ENCODE assay signal across 12 cellular contexts in genomic region chr18:72720116-72720515, GRCh38.
DNase-seq lines count a peak whose midpoint lies in the region; ATAC-seq and TF ChIP-seq lines count a peak whose summit lies in the region.
"Had no signal": no experiment of that assay in that cellular context is flagged by ENCODE, and none has a peak within 500 bp of the region (broad histone marks: within the 10 kb centered on the region; RNA-seq: fewer than 3 reads in every experiment).

No MANE protein-coding gene starts in this region.

- ATAC-seq in foreskin keratinocyte (peak; percentile 69), SK-N-SH treated with all-trans-retinoic acid at 6 μM for 48 hours (no peak)

- no peak for TF ChIP-seq EP300 in tibial nerve (IDR thresholded peaks at IDR 0.05)

- H3K9me3 ChIP-seq in tibial nerve (no peaks in the 10 kb centered on the region), neural progenitor cell (ENCODE audit: low read depth) (no peaks in the 10 kb centered on the region), ascending aorta (no peaks in the 10 kb centered on the region)
- H3K9me3 ChIP-seq: Caco-2 had no signal

- TF ChIP-seq CTCF in foreskin keratinocyte (conservative IDR thresholded peaks at IDR 0.05), result no peak
- TF ChIP-seq CTCF in tibial nerve (IDR thresholded peaks at IDR 0.05), result no peak
- TF ChIP-seq CTCF in neural progenitor cell (IDR thresholded peaks at IDR 0.05), result no peak
- TF ChIP-seq CTCF in ascending aorta (IDR thresholded peaks at IDR 0.05), result no peak

- H3K27me3 ChIP-seq in foreskin keratinocyte (no peaks in the 10 kb centered on the region), tibial nerve (no peaks in the 10 kb centered on the region), neural progenitor cell (no peaks in the 10 kb centered on the region), ascending aorta (no peaks in the 10 kb centered on the region)

- no peak overlapping the region for H3K9ac ChIP-seq in neural progenitor cell

- H3K27ac Mint-ChIP-seq in neural progenitor cell, result no peak overlapping the region
- H3K27ac Mint-ChIP-seq: CD14-positive monocyte, HFFc6 had no signal

- no peaks in the 10 kb centered on the region for H4K20me1 ChIP-seq in neural progenitor cell (ENCODE audit: low read depth)

- no peaks in the 10 kb centered on the region for H3K4me1 Mint-ChIP-seq in neural progenitor cell
- H3K4me1 Mint-ChIP-seq: CD14-positive monocyte; CD8-positive, alpha-beta memory T cell had no signal

- H3F3A ChIP-seq in neural progenitor cell (ENCODE audit: low read depth), result no peaks in the 10 kb centered on the region

- H2AFZ ChIP-seq in neural progenitor cell (replicated peaks), result no peak overlapping the region

- no peaks in the 10 kb centered on the region for H3K9me3 Mint-ChIP-seq in neural progenitor cell

- no peaks in the 10 kb centered on the region for H3K79me2 ChIP-seq in neural progenitor cell (ENCODE audit: low read depth)

- H3K4me3 ChIP-seq in tibial nerve (no peak overlapping the region), neural progenitor cell (no peak overlapping the region), ascending aorta (no peak overlapping the region)

- no peak overlapping the region for H3K4me3 Mint-ChIP-seq in neural progenitor cell
- H3K4me3 Mint-ChIP-seq: CD14-positive monocyte; CD8-positive, alpha-beta memory T cell; HFFc6 had no signal

- H3K27ac ChIP-seq in foreskin keratinocyte (no peak overlapping the region), tibial nerve (no peak overlapping the region), neural progenitor cell (no peak overlapping the region), ascending aorta (no peak overlapping the region)

- peak; percentile 5 for DNase-seq in NCI-H1436 (lab: John Stamatoyannopoulos, UW)
- peak; percentile 44 for DNase-seq in NCI-H226
- DNase-seq in foreskin keratinocyte, result peak; percentile 11 to 25
- no peak for DNase-seq in tibial nerve (ENCODE audit: low spot score in 2 of 2)
- DNase-seq in neural progenitor cell (ENCODE audit: low spot score), result no peak
- DNase-seq in ascending aorta (ENCODE audit: low spot score in 2 of 2), result no peak
- DNase-seq: Caco-2; CD8-positive, alpha-beta memory T cell; HCEC 1CT; HFFc6 had no signal

- WGBS in tibial nerve, 2 donors, result 74 to 78% methylated on average over 3 of the region's 3 CpGs

- H3K36me3 ChIP-seq in tibial nerve (no peaks in the 10 kb centered on the region), neural progenitor cell (no peaks in the 10 kb centered on the region), ascending aorta (no peaks in the 10 kb centered on the region)

- H3K4me1 ChIP-seq in foreskin keratinocyte, result no peaks in the 10 kb centered on the region
- no peaks in the 10 kb centered on the region for H3K4me1 ChIP-seq in tibial nerve
- H3K4me1 ChIP-seq in neural progenitor cell, result no peaks in the 10 kb centered on the region
- H3K4me1 ChIP-seq in ascending aorta, result no peaks in the 10 kb centered on the region
- H3K4me1 ChIP-seq: Caco-2 had no signal

- no peak overlapping the region for H3K4me2 ChIP-seq in neural progenitor cell

- TF ChIP-seq POLR2A in tibial nerve (IDR thresholded peaks at IDR 0.05), result no peak

- H3K36me3 Mint-ChIP-seq in neural progenitor cell, result no peaks in the 10 kb centered on the region
- H3K36me3 Mint-ChIP-seq: CD14-positive monocyte had no signal

- no peaks in the 10 kb centered on the region for H3K27me3 Mint-ChIP-seq in neural progenitor cell (ENCODE audit: insufficient read depth, low read depth)
- H3K27me3 Mint-ChIP-seq: CD8-positive, alpha-beta memory T cell had no signal

- intact Hi-C loops in ascending aorta (cut with DNase I), result no loop called here

TF ChIP-seq in SK-N-SH treated with all-trans-retinoic acid at 6 μM for 48 hours, 23 proteins besides CTCF, POLR2A, EP300 and RAD21:
- no peak for TF ChIP-seq OSR1 (CRISPR knock-in tag; IDR thresholded peaks at IDR 0.05)
- TF ChIP-seq PPARA (CRISPR knock-in tag; IDR thresholded peaks at IDR 0.05; ENCODE audit: borderline replicate concordance), result no peak
- no peak for TF ChIP-seq ZFP30 (CRISPR knock-in tag; IDR thresholded peaks at IDR 0.05)
- TF ChIP-seq CSRNP3 (CRISPR knock-in tag; IDR thresholded peaks at IDR 0.05), result no peak
- TF ChIP-seq SNAI2 (CRISPR knock-in tag; IDR thresholded peaks at IDR 0.05), result no peak
- TF ChIP-seq ESRRG (CRISPR knock-in tag; IDR thresholded peaks at IDR 0.05), result no peak
- no peak for TF ChIP-seq TOX (CRISPR knock-in tag; IDR thresholded peaks at IDR 0.05; ENCODE audit: borderline replicate concordance)
- TF ChIP-seq TSHZ2 (CRISPR knock-in tag; IDR thresholded peaks at IDR 0.05), result no peak
- TF ChIP-seq RARB (CRISPR knock-in tag; IDR thresholded peaks at IDR 0.05), result no peak
- no peak for TF ChIP-seq ARNTL (CRISPR knock-in tag; IDR thresholded peaks at IDR 0.05; ENCODE audit: borderline replicate concordance, low read depth)
- no peak for TF ChIP-seq ZC3H10 (CRISPR knock-in tag; IDR thresholded peaks at IDR 0.05)
- no peak for TF ChIP-seq GLIS3 (CRISPR knock-in tag; IDR thresholded peaks at IDR 0.05)
- TF ChIP-seq ZFP3 (CRISPR knock-in tag; IDR thresholded peaks at IDR 0.05), result no peak
- no peak for TF ChIP-seq TCF4 (CRISPR knock-in tag; IDR thresholded peaks at IDR 0.05; ENCODE audit: borderline replicate concordance)
- no peak for TF ChIP-seq BACH2 (CRISPR knock-in tag; IDR thresholded peaks at IDR 0.05; ENCODE audit: borderline replicate concordance)
- no peak for TF ChIP-seq ZNF8 (CRISPR knock-in tag; IDR thresholded peaks at IDR 0.05)
- no peak for TF ChIP-seq ISL1 (CRISPR knock-in tag; IDR thresholded peaks at IDR 0.05)
- TF ChIP-seq CSDC2 (CRISPR knock-in tag; IDR thresholded peaks at IDR 0.05), result no peak
- TF ChIP-seq POU6F1 (CRISPR knock-in tag; IDR thresholded peaks at IDR 0.05; ENCODE audit: borderline replicate concordance, low read depth), result no peak
- TF ChIP-seq ZNF70 (CRISPR knock-in tag; IDR thresholded peaks at IDR 0.05), result no peak

Comparison
In these comparisons a context has a peak if more than half of its experiments do, and no peak if none do; other contexts are left out.
1. DNase-seq: peak in NCI-H1436 (single experiment), NCI-H226 (single experiment) and foreskin keratinocyte (2 of 2); none in tibial nerve (0 of 2), neural progenitor cell (single experiment) and ascending aorta (0 of 2).